Comparison of ENCODE assay signal across 8 cellular contexts in the genomic region with DNA sequence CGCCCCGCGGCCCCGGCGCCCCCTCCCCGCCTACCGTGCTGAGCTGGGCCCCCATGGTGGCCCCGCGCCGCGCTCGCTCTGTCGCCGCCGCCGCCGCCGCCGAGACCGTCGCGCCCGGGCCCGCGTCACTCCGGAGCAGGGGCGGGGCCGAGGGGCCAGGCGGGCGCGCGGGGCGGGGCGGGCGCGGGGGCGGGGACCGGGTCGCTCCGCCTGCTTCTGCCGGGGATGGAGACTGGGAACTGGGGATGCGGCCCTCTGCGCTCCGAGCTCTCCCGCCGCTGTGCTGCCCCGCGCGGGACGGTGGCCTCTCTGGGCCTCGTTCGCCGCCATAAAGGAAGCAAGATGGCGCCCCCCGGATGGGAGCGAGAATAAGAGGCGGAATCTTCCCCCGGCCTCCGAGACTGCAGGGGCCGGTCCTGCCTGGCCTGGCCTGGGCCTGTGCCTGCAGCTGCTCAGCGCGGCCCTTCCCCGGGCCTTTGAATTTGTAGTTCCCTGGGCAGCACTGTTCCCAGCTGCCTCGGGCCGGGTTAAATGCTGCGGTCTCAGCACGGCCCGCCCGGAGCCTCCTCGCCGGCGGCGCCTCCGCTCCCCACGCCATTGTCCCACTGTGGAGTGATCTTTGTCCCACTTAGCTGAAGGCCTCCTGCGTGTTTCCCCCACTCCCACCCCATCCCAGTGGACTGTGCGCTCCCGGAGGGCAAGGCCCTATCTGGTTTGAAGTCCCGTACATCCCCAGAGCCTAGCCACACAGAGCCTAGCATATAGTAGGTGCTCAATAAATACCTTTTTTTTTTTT. TPM values are rescaled to one million over a fixed set of nuclear protein-coding genes. Genes with fewer than 3 reads are reported as not detected.
DNase-seq lines count a peak whose midpoint lies in the region; ATAC-seq and TF ChIP-seq lines count a peak whose summit lies in the region.

A gene (minus strand): TSS at position 132 of the 796 bp plus-strand sequence. CDS start 77 bp downstream, at position 55.

- H3K9me3 Mint-ChIP-seq in activated T-helper 17 cell treated with anti-CD3 and anti-CD28 coated beads, Interleukin-2, amount 50 U/mL, for 72 hours = no peaks in the 10 kb centered on the region
- H3K9me3 Mint-ChIP-seq in naive thymus-derived CD8-positive, alpha-beta T cell = no peaks in the 10 kb centered on the region
- no peaks in the 10 kb centered on the region for H3K9me3 Mint-ChIP-seq in stimulated activated naive B cell treated with anti-CD40 and anti-IgM and Interleukin-4, amounts not matched to agents 10 μg/mL and 1 μg/mL and 100 μg/mL, for 72 hours

- peak; percentile 67 for ATAC-seq in GM21360 (IDR thresholded peaks at IDR 0.05; ENCODE audit: unreplicated experiment)
- peak; percentile 91 for ATAC-seq in activated T-helper 17 cell treated with anti-CD3 and anti-CD28 coated beads, Interleukin-2, amount 50 U/mL, for 72 hours (replicated peaks)
- ATAC-seq in naive thymus-derived CD8-positive, alpha-beta T cell = peak; percentile 79 to 81
- ATAC-seq in stimulated activated naive B cell treated with anti-CD40 and anti-IgM and Interleukin-4, amounts not matched to agents 10 μg/mL and 1 μg/mL and 100 μg/mL, for 72 hours (replicated peaks) = peak; percentile 80 to 85

- peak within 1 kb of the TSS; percentile 95 for H3K27ac Mint-ChIP-seq in activated T-helper 17 cell treated with anti-CD3 and anti-CD28 coated beads, Interleukin-2, amount 50 U/mL, for 72 hours
- H3K27ac Mint-ChIP-seq in naive thymus-derived CD8-positive, alpha-beta T cell = peak within 1 kb of the TSS; percentile 93 to 100 (median 98)
- H3K27ac Mint-ChIP-seq in stimulated activated naive B cell treated with anti-CD40 and anti-IgM and Interleukin-4, amounts not matched to agents 10 μg/mL and 1 μg/mL and 100 μg/mL, for 72 hours = peak within 1 kb of the TSS; percentile 89

- 8% methylated on average over 78 of the region's 79 CpGs for WGBS in HUES64

- H3K9ac ChIP-seq in HUES64 (ENCODE audit: low read depth, low read length) = peak within 1 kb of the TSS; percentile 88

- no peaks in the 10 kb centered on the region for H3K36me3 ChIP-seq in HUES64 (ENCODE audit: insufficient read depth, low read length)

- no peak for TF ChIP-seq CTCF in fibroblast of mammary gland (conservative IDR thresholded peaks at IDR 0.05; ENCODE audit: control insufficient read depth, insufficient read depth, low read depth, low read length)

- peak; percentile 91 for DNase-seq in COLO829 (ENCODE audit: low spot score)
- peak; percentile 82 for DNase-seq in RPMI8226
- DNase-seq in fibroblast of mammary gland (ENCODE audit: low read depth) = peak; percentile 74
- peak; percentile 62 to 84 (median 76) for DNase-seq in naive thymus-derived CD8-positive, alpha-beta T cell
- peak; percentile 76 for DNase-seq in stimulated activated naive B cell treated with anti-CD40 and anti-IgM and Interleukin-4, amounts not matched to agents 10 μg/mL and 1 μg/mL and 100 μg/mL, for 72 hours

- H3K4me1 Mint-ChIP-seq in activated T-helper 17 cell treated with anti-CD3 and anti-CD28 coated beads, Interleukin-2, amount 50 U/mL, for 72 hours = peaks cover 5% of the 10 kb centered on the region
- peaks cover 12 to 43% (median 40%) of the 10 kb centered on the region in 4 donors for H3K4me1 Mint-ChIP-seq in naive thymus-derived CD8-positive, alpha-beta T cell
- peaks cover 32 to 62% of the 10 kb centered on the region in 2 donors for H3K4me1 Mint-ChIP-seq in stimulated activated naive B cell treated with anti-CD40 and anti-IgM and Interleukin-4, amounts not matched to agents 10 μg/mL and 1 μg/mL and 100 μg/mL, for 72 hours

- no peaks in the 10 kb centered on the region for H3K27me3 ChIP-seq in HUES64 (ENCODE audit: insufficient read depth, low read length)

- peak within 1 kb of the TSS; percentile 96 for H3K4me3 Mint-ChIP-seq in activated T-helper 17 cell treated with anti-CD3 and anti-CD28 coated beads, Interleukin-2, amount 50 U/mL, for 72 hours
- H3K4me3 Mint-ChIP-seq in naive thymus-derived CD8-positive, alpha-beta T cell = peak within 1 kb of the TSS; percentile 81 to 100 (median 98)
- H3K4me3 Mint-ChIP-seq in stimulated activated naive B cell treated with anti-CD40 and anti-IgM and Interleukin-4, amounts not matched to agents 10 μg/mL and 1 μg/mL and 100 μg/mL, for 72 hours = peak within 1 kb of the TSS; percentile 92 to 97

- H3K36me3 Mint-ChIP-seq in activated T-helper 17 cell treated with anti-CD3 and anti-CD28 coated beads, Interleukin-2, amount 50 U/mL, for 72 hours (ENCODE audit: low read depth) = no peaks in the 10 kb centered on the region
- no peaks in the 10 kb centered on the region for H3K36me3 Mint-ChIP-seq in naive thymus-derived CD8-positive, alpha-beta T cell
- peaks cover 7% of the 10 kb centered on the region in 2 donors for H3K36me3 Mint-ChIP-seq in stimulated activated naive B cell treated with anti-CD40 and anti-IgM and Interleukin-4, amounts not matched to agents 10 μg/mL and 1 μg/mL and 100 μg/mL, for 72 hours

- POLR2A ChIA-PET in naive thymus-derived CD8-positive, alpha-beta T cell (lab: Charles Lee) = interaction anchor here (0.5 to 6.2 kb wide), 12 partner anchors 11 to 1335 kb away, joined by 3 to 54 read pairs (median 3); a partner anchor contains a TSS

- no peaks in the 10 kb centered on the region for H3K9me3 ChIP-seq in HUES64 (ENCODE audit: insufficient read depth, low read depth, low read length)

- H3K4me1 ChIP-seq in HUES64 (ENCODE audit: insufficient read depth, low read length) = peaks cover 11% of the 10 kb centered on the region

- H3K27me3 Mint-ChIP-seq in activated T-helper 17 cell treated with anti-CD3 and anti-CD28 coated beads, Interleukin-2, amount 50 U/mL, for 72 hours = no peaks in the 10 kb centered on the region
- no peaks in the 10 kb centered on the region for H3K27me3 Mint-ChIP-seq in naive thymus-derived CD8-positive, alpha-beta T cell
- no peaks in the 10 kb centered on the region for H3K27me3 Mint-ChIP-seq in stimulated activated naive B cell treated with anti-CD40 and anti-IgM and Interleukin-4, amounts not matched to agents 10 μg/mL and 1 μg/mL and 100 μg/mL, for 72 hours

- H3K4me3 ChIP-seq in HUES64 (ENCODE audit: low read length) (peak within 1 kb of the TSS; percentile 99), fibroblast of mammary gland (ENCODE audit: control insufficient read depth, low read depth, low read length) (peak within 1 kb of the TSS; percentile 91)

- peak within 1 kb of the TSS; percentile 85 for H3K27ac ChIP-seq in HUES64 (ENCODE audit: low read depth, low read length)

RNA-seq across cellular contexts. Expression of the gene that starts here (rescaled TPM):
- 71.0 TPM for polyA plus RNA-seq in HUES64 (2013, experiment 1 of 2)
- polyA plus RNA-seq in HUES64 (2013, experiment 2 of 2) = 89.8 TPM
- total RNA-seq in activated T-helper 17 cell treated with anti-CD3 and anti-CD28 coated beads, Interleukin-2, amount 50 U/mL, for 72 hours = 10 to 100 TPM; 55.5 to 86.1 TPM
- 10 to 100 TPM; 34.7 to 36.5 TPM for total RNA-seq in naive thymus-derived CD8-positive, alpha-beta T cell
- polyA plus RNA-seq in naive thymus-derived CD8-positive, alpha-beta T cell = 10 to 100 TPM; 37.1 to 70.2 (median 37.9) TPM

Comparison
In these comparisons a context has a peak if more than half of its experiments do, and no peak if none do; other contexts are left out.
1. Peak in every context shown above with its lines: DNase-seq, ATAC-seq, H3K4me3 ChIP-seq and H3K27ac ChIP-seq.